In the genomic region with DNA sequence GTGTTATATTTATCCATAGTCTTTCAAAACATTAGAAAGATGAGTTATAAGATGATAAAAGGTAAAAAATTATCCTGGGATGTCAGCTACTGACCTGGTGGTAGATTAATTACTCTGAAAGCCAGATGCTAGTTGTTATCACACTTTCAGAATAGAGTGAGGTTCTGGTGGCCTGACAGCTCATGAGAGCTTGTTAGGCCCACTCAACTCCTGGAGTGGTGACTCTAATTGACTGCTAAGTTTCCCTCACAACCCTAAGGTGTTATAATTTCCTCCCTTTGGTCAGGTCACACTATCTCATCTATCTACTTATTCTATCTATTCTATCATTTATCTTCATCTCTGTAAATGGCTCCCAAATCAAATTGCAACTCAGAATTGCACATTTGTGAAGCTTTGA, we compare ENCODE assay signal across 30 cellular contexts.
"Had no signal": no experiment of that assay in that cellular context is flagged by ENCODE, and none has a peak within 500 bp of the region (broad histone marks: within the 10 kb centered on the region; RNA-seq: fewer than 3 reads in every experiment).

No MANE protein-coding gene starts in this region.

- H3K4me3 Mint-ChIP-seq: activated B cell treated with CpG ODN at 0.5 μM for 24 hours; activated CD4-positive, alpha-beta memory T cell treated with anti-CD3 and anti-CD28 coated beads for 36 hours; activated naive CD8-positive, alpha-beta T cell; activated T-cell treated with anti-CD3 and anti-CD28 coated beads, Interleukin-2, amount 50 U/mL, for 4 hours; activated T-helper 17 cell treated with anti-CD3 and anti-CD28 coated beads, Interleukin-2, amount 50 U/mL, for 72 hours; central memory CD8-positive, alpha-beta T cell; effector memory CD8-positive, alpha-beta T cell had no signal

- H3K27me3 ChIP-seq: brain microvascular endothelial cell, foreskin keratinocyte, gastrocnemius medialis, hepatocyte had no signal

- ATAC-seq: activated CD4-positive, CD25-positive, alpha-beta regulatory T cell treated with anti-CD3 and anti-CD28 coated beads, Interleukin-2, amount 50 U/mL, for 24 hours; activated T-cell treated with anti-CD3 and anti-CD28 coated beads, Interleukin-2, amount 50 U/mL, for 4 hours; activated T-helper 17 cell treated with anti-CD3 and anti-CD28 coated beads, Interleukin-2, amount 50 U/mL, for 72 hours; effector memory CD8-positive, alpha-beta T cell; foreskin keratinocyte; gastrocnemius medialis; heart right ventricle had no signal

- H3K27ac Mint-ChIP-seq: activated B cell treated with CpG ODN at 0.5 μM for 24 hours; activated CD4-positive, alpha-beta memory T cell treated with anti-CD3 and anti-CD28 coated beads for 36 hours; activated naive CD8-positive, alpha-beta T cell; activated T-helper 17 cell treated with anti-CD3 and anti-CD28 coated beads, Interleukin-2, amount 50 U/mL, for 72 hours; effector memory CD8-positive, alpha-beta T cell had no signal

- H3K4me3 ChIP-seq: esophagus muscularis mucosa, gastrocnemius medialis, heart right ventricle, hepatocyte had no signal

- H3K36me3 Mint-ChIP-seq: activated CD4-positive, alpha-beta memory T cell treated with anti-CD3 and anti-CD28 coated beads for 36 hours had no signal

- H3K9me3 ChIP-seq: gastrocnemius medialis had no signal

- H3K79me2 ChIP-seq: hepatocyte had no signal

- H3K4me1 Mint-ChIP-seq: activated B cell treated with CpG ODN at 0.5 μM for 24 hours; activated T-helper 17 cell treated with anti-CD3 and anti-CD28 coated beads, Interleukin-2, amount 50 U/mL, for 72 hours; central memory CD8-positive, alpha-beta T cell had no signal

- H3K36me3 ChIP-seq: brain microvascular endothelial cell, esophagus muscularis mucosa, gastrocnemius medialis, heart right ventricle had no signal

- FAIRE-seq: astrocyte, bronchial epithelial cell had no signal

- DNase-seq: activated B cell treated with CpG ODN at 0.5 μM for 24 hours; activated CD4-positive, alpha-beta memory T cell treated with anti-CD3 and anti-CD28 coated beads for 36 hours; activated CD4-positive, alpha-beta T cell treated with anti-CD3 and anti-CD28 coated beads for 48 hours; activated CD4-positive, alpha-beta T cell treated with anti-CD3 and anti-CD28 coated beads, Interleukin-2, amount 50 U/mL, for 1 hour; activated effector memory CD4-positive, alpha-beta T cell treated with Interleukin-2 at 50 U/mL for 16 hours; activated gamma-delta T cell treated with Interleukin-2 at 50 U/mL for 16 hours; activated naive CD4-positive, alpha-beta T cell treated with anti-CD3 and anti-CD28 coated beads, Interleukin-2, amount 50 U/mL, for 16 hours; activated naive CD4-positive, alpha-beta T cell treated with Interleukin-2 at 50 U/mL for 16 hours; activated T-cell treated with anti-CD3 and anti-CD28 coated beads, Interleukin-2, amount 50 U/mL, for 4 hours; amniotic stem cell; anterior cingulate cortex; brain microvascular endothelial cell; cortex of kidney; dermis blood vessel endothelial cell; effector CD4-positive, alpha-beta T cell; effector memory CD8-positive, alpha-beta T cell; erythroblast; foreskin keratinocyte; gastrocnemius medialis; heart right ventricle; T-helper 2 cell had no signal

- H3K27ac ChIP-seq: brain microvascular endothelial cell, esophagus muscularis mucosa, foreskin keratinocyte, gastrocnemius medialis, heart right ventricle, hepatocyte, VCaP had no signal

- H3K4me1 ChIP-seq: esophagus muscularis mucosa, foreskin keratinocyte, gastrocnemius medialis, heart right ventricle had no signal

- H3K4me2 ChIP-seq: hepatocyte had no signal

- H2AFZ ChIP-seq: hepatocyte had no signal
